ENCODE assay signal across 8 cellular contexts in the genomic region with DNA sequence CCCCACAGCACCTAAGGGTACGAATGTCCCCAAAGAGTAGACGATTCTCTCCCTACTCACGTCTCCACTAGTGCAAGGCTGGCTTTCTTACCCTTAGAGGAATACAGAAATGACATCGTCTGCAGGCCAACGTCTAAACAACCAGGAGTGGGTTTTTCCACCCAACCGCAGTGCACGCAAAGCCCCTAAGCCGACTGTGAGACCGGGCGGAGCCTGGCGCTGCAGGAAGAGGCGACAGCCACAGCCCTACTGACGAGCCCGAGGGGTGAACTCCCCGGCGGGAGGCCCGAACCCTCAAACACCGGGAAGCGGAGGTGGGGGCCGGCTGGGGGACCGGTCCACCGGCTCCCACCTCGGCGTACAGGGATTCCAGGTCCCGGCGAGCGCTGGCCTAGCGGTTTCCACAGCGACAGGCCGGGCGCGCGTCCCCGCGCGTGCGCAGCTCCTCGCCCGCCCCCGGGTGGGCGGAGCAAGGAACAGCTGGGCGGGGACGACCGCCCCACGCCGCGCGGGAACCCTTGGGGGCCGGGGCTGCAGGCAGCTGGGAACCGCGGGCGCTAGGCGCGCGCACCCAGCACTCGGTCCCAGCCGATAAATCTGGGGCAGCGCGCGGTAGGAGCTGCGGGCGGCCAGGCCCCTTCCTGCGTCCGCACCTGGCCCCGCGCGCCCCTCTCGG. TPM values are rescaled to one million over a fixed set of nuclear protein-coding genes. Genes with fewer than 3 reads are reported as not detected.
DNase-seq lines count a peak whose midpoint lies in the region; ATAC-seq and TF ChIP-seq lines count a peak whose summit lies in the region.

A gene with protein sequence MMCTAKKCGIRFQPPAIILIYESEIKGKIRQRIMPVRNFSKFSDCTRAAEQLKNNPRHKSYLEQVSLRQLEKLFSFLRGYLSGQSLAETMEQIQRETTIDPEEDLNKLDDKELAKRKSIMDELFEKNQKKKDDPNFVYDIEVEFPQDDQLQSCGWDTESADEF (minus strand): TSS at position 413 of the 676 bp plus-strand sequence. CDS start 3,593 bp downstream, outside the sequence.
A gene (plus strand): TSS at position 540 of the 676 bp plus-strand sequence.

- H3K9me3 ChIP-seq in adipocyte (ENCODE audit: control insufficient read depth, low read length), result no peaks in the 10 kb centered on the region
- H3K9me3 ChIP-seq in heart right ventricle, result no peaks in the 10 kb centered on the region
- H3K9me3 ChIP-seq in upper lobe of right lung, result no peaks in the 10 kb centered on the region

- H3K27ac ChIP-seq in heart right ventricle (peak within 1 kb of the TSS; percentile 72 to 97 (median 93)), upper lobe of right lung (peak within 1 kb of the TSS; percentile 92)

- H3K4me1 ChIP-seq in adipocyte (ENCODE audit: control insufficient read depth, insufficient read depth, low read length) (peaks cover 12% of the 10 kb centered on the region), heart right ventricle (peaks cover 7 to 23% (median 16%) of the 10 kb centered on the region in 9 donors), upper lobe of right lung (peaks cover 14% of the 10 kb centered on the region)

- H3K4me1 Mint-ChIP-seq in progenitor cell of endocrine pancreas (ENCODE audit: low read depth), result peaks cover 7% of the 10 kb centered on the region

- no peaks in the 10 kb centered on the region for H3K9me3 Mint-ChIP-seq in progenitor cell of endocrine pancreas (ENCODE audit: low read depth)

- H3K4me3 ChIP-seq in GM12875 (ENCODE audit: low read depth, low read length), result peak within 1 kb of the TSS; percentile 83
- H3K4me3 ChIP-seq in adipocyte (ENCODE audit: low read length), result peak within 1 kb of the TSS; percentile 86
- peak within 1 kb of the TSS; percentile 77 to 98 (median 86) for H3K4me3 ChIP-seq in heart right ventricle
- peak within 1 kb of the TSS; percentile 91 for H3K4me3 ChIP-seq in upper lobe of right lung

- 0 to 1% methylated on average over 66 to 68 of the region's 68 CpGs for WGBS in heart right ventricle, 2 donors

- H3K27me3 Mint-ChIP-seq in progenitor cell of endocrine pancreas, result no peaks in the 10 kb centered on the region

- intact Hi-C loops in heart right ventricle (cut with DNase I), result loop anchor here in 2 of 10 donors (2.0 to 10.0 kb wide), 2 partner anchors 157 to 233 kb away; a partner anchor contains a TSS
- intact Hi-C loops in upper lobe of right lung (cut with DNase I), result no loop called here

- DNase-seq in NCI-H128 (lab: John Stamatoyannopoulos, UW; ENCODE audit: unreplicated experiment) (peak; percentile 79), SW 1271 (lab: John Stamatoyannopoulos, UW) (peak; percentile 37 to 77), adipocyte (ENCODE audit: low read depth) (peak; percentile 95), heart right ventricle (peak; percentile 83 to 89), progenitor cell of endocrine pancreas (ENCODE audit: low spot score, unreplicated experiment) (peak; percentile 78), upper lobe of right lung (peak; percentile 94)

- H3K4me3 Mint-ChIP-seq in progenitor cell of endocrine pancreas (ENCODE audit: low read depth), result peak within 1 kb of the TSS; percentile 88

- no peaks in the 10 kb centered on the region for H3K36me3 Mint-ChIP-seq in progenitor cell of endocrine pancreas (ENCODE audit: insufficient read depth)

- H3K36me3 ChIP-seq in adipocyte (ENCODE audit: control insufficient read depth, insufficient read depth, low read length, severe bottlenecking), result no peaks in the 10 kb centered on the region
- no peaks in the 10 kb centered on the region for H3K36me3 ChIP-seq in heart right ventricle
- no peaks in the 10 kb centered on the region for H3K36me3 ChIP-seq in upper lobe of right lung

- ATAC-seq in HG02678 (IDR thresholded peaks at IDR 0.05; ENCODE audit: unreplicated experiment) (peak; percentile 76), heart right ventricle (peak; percentile 97 to 99 (median 98)), upper lobe of right lung (peak; percentile 98)

- H3K27ac Mint-ChIP-seq in progenitor cell of endocrine pancreas, result peak within 1 kb of the TSS; percentile 93

- TF ChIP-seq CTCF in GM12875 (IDR thresholded peaks at IDR 0.05; ENCODE audit: borderline replicate concordance, insufficient read depth, low read depth, low read length) (no peak), heart right ventricle (IDR thresholded peaks at IDR 0.05) (peak in 2 of 9 donors; percentile 22 to 23), progenitor cell of endocrine pancreas (IDR thresholded peaks at IDR 0.05; ENCODE audit: unreplicated experiment) (peak; percentile 11), upper lobe of right lung (IDR thresholded peaks at IDR 0.05) (no peak)

- H3K9ac ChIP-seq in adipocyte (ENCODE audit: low read length), result peak within 1 kb of the TSS; percentile 91

- H3K27me3 ChIP-seq in adipocyte (replicated peaks; ENCODE audit: control insufficient read depth, insufficient read depth, low read length) (no peaks in the 10 kb centered on the region), heart right ventricle (no peaks in the 10 kb centered on the region), upper lobe of right lung (no peaks in the 10 kb centered on the region)

RNA-seq across cellular contexts. Expression of the first gene that starts in this region (rescaled TPM):
- 1 to 10 TPM in 3 of 10 donors, under 1 TPM in 7; 0.55 to 2.3 (median 0.84) TPM for total RNA-seq in heart right ventricle
- 1 to 10 TPM in 1 of 2 donors, under 1 TPM in 1; 0.68 to 1.0 TPM for polyA plus RNA-seq in heart right ventricle
- 2.3 and 2.5 TPM in 2 replicates for total RNA-seq in progenitor cell of endocrine pancreas
- total RNA-seq in upper lobe of right lung, result 1.6 TPM

RNA-seq across cellular contexts. Expression of the second gene that starts in this region (rescaled TPM):
- total RNA-seq in heart right ventricle (10 to 100 TPM; 13.9 to 21.9 (median 16.6) TPM), progenitor cell of endocrine pancreas (26.1 and 28.3 TPM in 2 replicates), upper lobe of right lung (17.4 TPM)
- polyA plus RNA-seq in heart right ventricle, result 1 to 10 TPM; 8.3 to 9.8 TPM

Comparison
In these comparisons a context has a peak if more than half of its experiments do, and no peak if none do; other contexts are left out.
1. Peak in every context shown above with its lines: DNase-seq, ATAC-seq, H3K4me3 ChIP-seq and H3K27ac ChIP-seq.